8 cellular contexts compared by ENCODE assay signal in the genomic region with DNA sequence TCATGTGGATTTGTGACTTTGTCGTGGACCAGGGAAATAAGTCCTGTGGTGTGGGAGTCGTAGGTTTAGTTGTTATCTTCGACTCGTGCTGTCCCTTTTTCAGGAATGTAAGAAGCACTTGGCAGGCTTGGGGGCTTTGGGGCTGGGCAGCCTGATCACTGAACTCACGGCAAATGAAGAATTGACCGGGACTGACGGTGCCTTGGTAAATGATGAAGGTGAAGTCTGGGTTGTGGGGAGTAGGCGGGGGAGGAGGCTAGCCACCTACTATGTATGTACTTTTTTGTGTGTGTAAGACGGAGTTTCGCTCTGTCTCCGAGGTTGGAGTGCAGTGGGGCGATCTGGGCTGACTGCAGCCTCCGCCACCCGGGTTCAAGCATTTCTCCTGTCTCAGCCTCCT. TPM values are rescaled to one million over a fixed set of nuclear protein-coding genes. Genes with fewer than 3 reads are reported as not detected.
A peak's percentile ranks its signal among the peaks of the same experiment; 100 is the strongest.
DNase-seq lines count a peak whose midpoint lies in the region; ATAC-seq and TF ChIP-seq lines count a peak whose summit lies in the region.

No MANE protein-coding gene starts in this region.

- in situ Hi-C loops in astrocyte of the spinal cord (cut with HindIII; ENCODE audit: low sequenced_read_pairs): no loop called here

- TF ChIP-seq CTCF in heart right ventricle (IDR thresholded peaks at IDR 0.05) (no peak), astrocyte of the spinal cord (IDR thresholded peaks at IDR 0.05; ENCODE audit: low read depth, low read length) (no peak), uterus (IDR thresholded peaks at IDR 0.05) (no peak)

- no peak for TF ChIP-seq POLR2A in uterus (IDR thresholded peaks at IDR 0.05)

- DNase-seq in heart right ventricle (no peak), Right ventricle myocardium superior (no peak), astrocyte of the spinal cord (ENCODE audit: low read depth, low spot score) (no peak), uterus (no peak), posterior cingulate gyrus (no peak), NCI-H2196 treated with DMSO at 0.1 percent for 48 hours (lab: John Stamatoyannopoulos, UW; ENCODE audit: unreplicated experiment) (no peak)

- no peaks in the 10 kb centered on the region for H3K27me3 ChIP-seq in heart right ventricle
- H3K27me3 ChIP-seq in uterus: no peaks in the 10 kb centered on the region

- H3K36me3 ChIP-seq in heart right ventricle: peaks cover 0 to 43% (median 0%) of the 10 kb centered on the region in 9 donors
- peaks cover 28% of the 10 kb centered on the region for H3K36me3 ChIP-seq in mesodermal cell (ENCODE audit: control insufficient read depth, insufficient read depth, low read length)
- H3K36me3 ChIP-seq in uterus: no peaks in the 10 kb centered on the region

- H3K4me1 ChIP-seq in heart right ventricle (peaks cover 0 to 43% (median 14%) of the 10 kb centered on the region in 9 donors), mesodermal cell (ENCODE audit: control insufficient read depth, insufficient read depth, low read length, poor library complexity, severe bottlenecking) (no peaks in the 10 kb centered on the region), uterus (no peaks in the 10 kb centered on the region)

- H3K9me3 ChIP-seq in heart right ventricle: no peaks in the 10 kb centered on the region
- no peaks in the 10 kb centered on the region for H3K9me3 ChIP-seq in mesodermal cell (ENCODE audit: control insufficient read depth, low read length)
- H3K9me3 ChIP-seq in uterus: no peaks in the 10 kb centered on the region

- WGBS in heart right ventricle, 2 donors: 25 to 28% methylated on average over 14 of the region's 14 CpGs
- 69% methylated on average over 4 of the region's 14 CpGs; no CpG with 5 or more reads in 1 of the 2 experiments for WGBS in mesodermal cell (ENCODE audit: insufficient coverage in 2 of 2), 2 experiments

- ATAC-seq in heart right ventricle (no peak), Right ventricle myocardium superior (ENCODE audit: poor library complexity) (no peak), GM19324 (IDR thresholded peaks at IDR 0.05; ENCODE audit: low FRiP score, unreplicated experiment) (no peak)

- H3K4me3 ChIP-seq in heart right ventricle (peak overlapping the region; percentile 35 to 88 (median 68)), astrocyte of the spinal cord (ENCODE audit: low read depth, low read length) (peak overlapping the region; percentile 75), mesodermal cell (ENCODE audit: extremely low read depth, insufficient read depth, low read length, poor library complexity, severe bottlenecking) (peak overlapping the region; percentile 66), uterus (peak overlapping the region; percentile 55 to 64)

- H3K27ac ChIP-seq in heart right ventricle (peak overlapping the region in 7 of 10 donors; percentile 86 to 96 (median 92)), mesodermal cell (ENCODE audit: low read depth, low read length, severe bottlenecking) (no peak overlapping the region), uterus (peak overlapping the region; percentile 71 to 88)

- intact Hi-C loops in heart right ventricle (cut with DNase I): loop anchor here in 4 of 10 donors (5.0 to 10.0 kb wide), 4 partner anchors 83 to 183 kb away; partner anchors contain the start of genes ZMYM3 (in 2 of the 4) and NONO (in 1 of the 4)
- intact Hi-C loops in Right ventricle myocardium superior (cut with DNase I): no loop called here
- intact Hi-C loops in uterus (cut with DNase I; ENCODE audit: low total_unique reads): no loop called here
- intact Hi-C loops in posterior cingulate gyrus (cut with DNase I): loop anchor here (5.0 to 10.0 kb wide), 3 partner anchors 85 to 270 kb away; partner anchors contain the start of genes FOXO4, NONO and OGT

RNA-seq across cellular contexts. Expression of gene TAF1, which starts 1.2 kb away (rescaled TPM):
- total RNA-seq in heart right ventricle (10 to 100 TPM; 16.1 to 27.1 (median 21.6) TPM), Right ventricle myocardium superior (13.4 TPM), uterus (100 to 1,000 TPM in 2 of 4 donors, 10 to 100 TPM in 2; 66.5 to 171 (median 102) TPM)
- 1 to 10 TPM; 6.0 to 8.7 TPM for polyA plus RNA-seq in heart right ventricle
- 22.2 TPM for polyA plus RNA-seq in mesodermal cell (2013, experiment 1 of 2)
- polyA plus RNA-seq in mesodermal cell (2013, experiment 2 of 2): 16.0 TPM
